In the genomic region with DNA sequence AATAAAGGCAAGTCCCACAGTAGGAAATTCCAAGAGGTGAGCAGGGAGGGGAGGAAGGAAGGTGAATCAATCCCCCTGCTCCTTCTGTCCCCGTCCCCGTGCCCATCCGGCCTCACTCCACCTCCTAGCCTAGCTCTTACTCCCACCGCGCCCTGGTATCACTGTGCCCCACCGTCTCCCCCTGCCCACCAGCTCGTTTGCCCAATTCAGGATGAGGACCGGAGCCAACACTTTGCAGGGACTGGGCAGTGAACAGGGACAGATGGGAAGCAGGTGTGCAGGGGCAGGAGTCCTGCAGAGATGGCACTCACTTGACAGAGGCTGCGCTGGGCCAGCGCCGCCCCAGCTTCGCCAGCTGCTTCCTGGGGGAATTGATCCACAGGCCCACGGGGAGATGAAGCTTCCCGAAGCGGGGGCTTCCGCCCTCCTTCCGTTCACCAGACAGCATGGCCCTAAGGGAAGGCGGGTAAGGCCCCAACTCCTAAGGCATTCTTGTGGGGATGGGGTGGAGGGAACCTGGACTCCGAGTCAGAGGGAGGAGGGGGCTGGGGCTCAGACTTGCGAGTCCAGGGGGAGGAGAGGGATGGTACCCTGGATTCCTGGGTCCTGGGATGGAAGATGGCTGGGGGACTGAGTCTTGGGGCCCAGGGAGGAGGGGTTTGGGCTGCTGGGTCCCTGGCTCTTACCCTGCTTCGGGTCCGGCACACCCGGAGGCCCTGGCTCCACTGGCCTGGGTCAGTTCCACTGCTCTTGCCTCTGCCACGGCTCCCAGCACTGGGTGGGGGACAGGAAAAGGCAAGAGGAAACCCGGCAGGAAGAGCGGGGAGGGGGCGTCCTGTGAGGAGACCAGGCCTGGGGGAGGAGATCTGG, we compare ENCODE assay signal across 9 cellular contexts. TPM values are rescaled to one million over a fixed set of nuclear protein-coding genes. Genes with fewer than 3 reads are reported as not detected.
DNase-seq lines count a peak whose midpoint lies in the region; ATAC-seq and TF ChIP-seq lines count a peak whose summit lies in the region.
"Had no signal": no experiment of that assay in that cellular context is flagged by ENCODE, and none has a peak within 500 bp of the region (broad histone marks: within the 10 kb centered on the region; RNA-seq: fewer than 3 reads in every experiment).

A gene with protein sequence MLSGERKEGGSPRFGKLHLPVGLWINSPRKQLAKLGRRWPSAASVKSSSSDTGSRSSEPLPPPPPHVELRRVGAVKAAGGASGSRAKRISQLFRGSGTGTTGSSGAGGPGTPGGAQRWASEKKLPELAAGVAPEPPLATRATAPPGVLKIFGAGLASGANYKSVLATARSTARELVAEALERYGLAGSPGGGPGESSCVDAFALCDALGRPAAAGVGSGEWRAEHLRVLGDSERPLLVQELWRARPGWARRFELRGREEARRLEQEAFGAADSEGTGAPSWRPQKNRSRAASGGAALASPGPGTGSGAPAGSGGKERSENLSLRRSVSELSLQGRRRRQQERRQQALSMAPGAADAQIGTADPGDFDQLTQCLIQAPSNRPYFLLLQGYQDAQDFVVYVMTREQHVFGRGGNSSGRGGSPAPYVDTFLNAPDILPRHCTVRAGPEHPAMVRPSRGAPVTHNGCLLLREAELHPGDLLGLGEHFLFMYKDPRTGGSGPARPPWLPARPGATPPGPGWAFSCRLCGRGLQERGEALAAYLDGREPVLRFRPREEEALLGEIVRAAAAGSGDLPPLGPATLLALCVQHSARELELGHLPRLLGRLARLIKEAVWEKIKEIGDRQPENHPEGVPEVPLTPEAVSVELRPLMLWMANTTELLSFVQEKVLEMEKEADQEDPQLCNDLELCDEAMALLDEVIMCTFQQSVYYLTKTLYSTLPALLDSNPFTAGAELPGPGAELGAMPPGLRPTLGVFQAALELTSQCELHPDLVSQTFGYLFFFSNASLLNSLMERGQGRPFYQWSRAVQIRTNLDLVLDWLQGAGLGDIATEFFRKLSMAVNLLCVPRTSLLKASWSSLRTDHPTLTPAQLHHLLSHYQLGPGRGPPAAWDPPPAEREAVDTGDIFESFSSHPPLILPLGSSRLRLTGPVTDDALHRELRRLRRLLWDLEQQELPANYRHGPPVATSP (minus strand): TSS at position 776 of the 870 bp plus-strand sequence. CDS start 328 bp downstream, at position 448.

- no peak for DNase-seq in activated T-cell treated with anti-CD3 and anti-CD28 coated beads, Interleukin-2, amount 50 U/mL, for 72 hours
- no peak for DNase-seq in activated T-cell treated with anti-CD3 and anti-CD28 coated beads, Interleukin-2, amount 50 U/mL, for 4 hours
- DNase-seq in mucosa of gallbladder (ENCODE audit: low spot score) = no peak
- no peak for DNase-seq in vagina (ENCODE audit: extremely low spot score in 2 of 2)
- DNase-seq in mucosa of descending colon = no peak
- DNase-seq in NCI-H1436 treated with DMSO at 0.1 percent for 48 hours (lab: John Stamatoyannopoulos, UW) = no peak
- DNase-seq in DMS153 (lab: John Stamatoyannopoulos, UW) = no peak

- peaks cover 11% of the 10 kb centered on the region for H3K4me1 Mint-ChIP-seq in activated T-cell treated with anti-CD3 and anti-CD28 coated beads, Interleukin-2, amount 50 U/mL, for 72 hours (ENCODE audit: low read depth)
- H3K4me1 Mint-ChIP-seq in activated T-cell treated with anti-CD3 and anti-CD28 coated beads, Interleukin-2, amount 50 U/mL, for 4 hours (ENCODE audit: low read depth) = peaks cover 18% of the 10 kb centered on the region

- H3K27ac ChIP-seq in duodenal mucosa (ENCODE audit: low read depth, low read length) = peak within 1 kb of the TSS; percentile 49
- peak within 1 kb of the TSS; percentile 88 for H3K27ac ChIP-seq in vagina

- H3K4me3 ChIP-seq in duodenal mucosa (ENCODE audit: low read depth in 1 of 2, low read length in 2 of 2) = peak within 1 kb of the TSS; percentile 60 to 62
- H3K4me3 ChIP-seq in vagina = peak within 1 kb of the TSS; percentile 57 to 65
- H3K4me3 ChIP-seq in mucosa of descending colon = no peak within 1 kb of the TSS

- intact Hi-C loops in vagina (cut with DNase I) = loop anchor here (10.0 kb wide), 1 partner anchor 65 kb away; a partner anchor contains a TSS
- intact Hi-C loops in mucosa of descending colon (cut with DNase I, micrococcal nuclease) = no loop called here

- H3K9ac ChIP-seq in duodenal mucosa (ENCODE audit: low read depth in 1 of 2, low read length in 2 of 2) = peak within 1 kb of the TSS; percentile 43 to 52

- H3K4me3 Mint-ChIP-seq in activated T-cell treated with anti-CD3 and anti-CD28 coated beads, Interleukin-2, amount 50 U/mL, for 72 hours = peak within 1 kb of the TSS; percentile 32 to 54
- no peak within 1 kb of the TSS for H3K4me3 Mint-ChIP-seq in activated T-cell treated with anti-CD3 and anti-CD28 coated beads, Interleukin-2, amount 50 U/mL, for 4 hours

- no peaks in the 10 kb centered on the region for H3K36me3 Mint-ChIP-seq in activated T-cell treated with anti-CD3 and anti-CD28 coated beads, Interleukin-2, amount 50 U/mL, for 72 hours (ENCODE audit: insufficient read depth in 2 of 2)
- no peaks in the 10 kb centered on the region for H3K36me3 Mint-ChIP-seq in activated T-cell treated with anti-CD3 and anti-CD28 coated beads, Interleukin-2, amount 50 U/mL, for 4 hours (ENCODE audit: insufficient read depth)
- H3K36me3 Mint-ChIP-seq: IgD-negative memory B cell had no signal

- H3K4me1 ChIP-seq in duodenal mucosa (ENCODE audit: control insufficient read depth in 1 of 2, insufficient read depth in 2 of 2, low read length in 2 of 2) (peaks cover 21 to 22% of the 10 kb centered on the region in 2 donors), vagina (peaks cover 25% of the 10 kb centered on the region), mucosa of descending colon (ENCODE audit: low read depth) (peaks cover 15% of the 10 kb centered on the region)

- no peak within 1 kb of the TSS for H3K27ac Mint-ChIP-seq in activated T-cell treated with anti-CD3 and anti-CD28 coated beads, Interleukin-2, amount 50 U/mL, for 72 hours

- no peaks in the 10 kb centered on the region for H3K27me3 Mint-ChIP-seq in activated T-cell treated with anti-CD3 and anti-CD28 coated beads, Interleukin-2, amount 50 U/mL, for 72 hours (ENCODE audit: low read depth)
- H3K27me3 Mint-ChIP-seq in activated T-cell treated with anti-CD3 and anti-CD28 coated beads, Interleukin-2, amount 50 U/mL, for 4 hours (ENCODE audit: low read depth) = no peaks in the 10 kb centered on the region

- no peak for ATAC-seq in activated T-cell treated with anti-CD3 and anti-CD28 coated beads, Interleukin-2, amount 50 U/mL, for 72 hours (replicated peaks in 1 of 2)
- no peak for ATAC-seq in activated T-cell treated with anti-CD3 and anti-CD28 coated beads, Interleukin-2, amount 50 U/mL, for 4 hours
- ATAC-seq in mucosa of descending colon = no peak

- no peaks in the 10 kb centered on the region for H3K9me3 Mint-ChIP-seq in activated T-cell treated with anti-CD3 and anti-CD28 coated beads, Interleukin-2, amount 50 U/mL, for 72 hours
- no peaks in the 10 kb centered on the region for H3K9me3 Mint-ChIP-seq in activated T-cell treated with anti-CD3 and anti-CD28 coated beads, Interleukin-2, amount 50 U/mL, for 4 hours

- H3K9me3 ChIP-seq in duodenal mucosa (ENCODE audit: control insufficient read depth in 1 of 2, low read length in 2 of 2) (no peaks in the 10 kb centered on the region), vagina (no peaks in the 10 kb centered on the region), mucosa of descending colon (no peaks in the 10 kb centered on the region)

- TF ChIP-seq CTCF in vagina (IDR thresholded peaks at IDR 0.05) (no peak), mucosa of descending colon (IDR thresholded peaks at IDR 0.05) (no peak)

- no peak for TF ChIP-seq POLR2A in vagina (IDR thresholded peaks at IDR 0.05)

- peaks cover 0 to 5% of the 10 kb centered on the region in 2 donors for H3K27me3 ChIP-seq in duodenal mucosa (ENCODE audit: control insufficient read depth in 1 of 2, insufficient read depth in 2 of 2, low read length in 2 of 2)
- H3K27me3 ChIP-seq in vagina = no peaks in the 10 kb centered on the region

- H3K36me3 ChIP-seq in duodenal mucosa (ENCODE audit: control insufficient read depth in 1 of 2, insufficient read depth in 2 of 2, low read length in 2 of 2) = no peaks in the 10 kb centered on the region
- no peaks in the 10 kb centered on the region for H3K36me3 ChIP-seq in vagina
- H3K36me3 ChIP-seq in mucosa of descending colon (ENCODE audit: low read depth) = no peaks in the 10 kb centered on the region

RNA-seq across cellular contexts. Expression of the gene that starts here (rescaled TPM):
- total RNA-seq in activated T-cell treated with anti-CD3 and anti-CD28 coated beads, Interleukin-2, amount 50 U/mL, for 72 hours = under 1 TPM; 0.53 to 0.86 TPM
- under 1 TPM; 0.16 to 0.65 (median 0.18) TPM for total RNA-seq in activated T-cell treated with anti-CD3 and anti-CD28 coated beads, Interleukin-2, amount 50 U/mL, for 4 hours
- total RNA-seq in mucosa of gallbladder (13.1 TPM), vagina (31.2 TPM), mucosa of descending colon (1 to 10 TPM; 1.7 to 8.6 (median 3.2) TPM)
